In genomic region chr14:24387014-24387355, GRCh38 we compare ENCODE assay signal across 9 cellular contexts. TPM values are rescaled to one million over a fixed set of nuclear protein-coding genes. Genes with fewer than 3 reads are reported as not detected.
"Had no signal": no experiment of that assay in that cellular context is flagged by ENCODE, and none has a peak within 500 bp of the region (broad histone marks: within the 10 kb centered on the region; RNA-seq: fewer than 3 reads in every experiment).

No MANE protein-coding gene starts in this region.

- H3K36me3 ChIP-seq: HAP-1 had no signal

- FAIRE-seq: HTR-8/SVneo had no signal

- H3K27ac ChIP-seq: GM23248 had no signal

- H3K4me1 Mint-ChIP-seq: IgD-negative memory B cell had no signal

- ATAC-seq: HCT116 had no signal

- H3K9ac ChIP-seq: GM23248 had no signal

- H3K4me3 Mint-ChIP-seq: HFFc6, IgD-negative memory B cell had no signal

- H2AFZ ChIP-seq: GM23248 had no signal

- H3K36me3 Mint-ChIP-seq: IgD-negative memory B cell had no signal

- H3K9me3 ChIP-seq: HAP-1 had no signal

- DNase-seq: GM23248, GOT3, H7, HFFc6 had no signal

- H3K4me3 ChIP-seq: GM23248, HAP-1 had no signal

- H3K9me3 Mint-ChIP-seq: HFFc6 had no signal

- H3K4me1 ChIP-seq: HAP-1 had no signal

- H3K27ac Mint-ChIP-seq: HFFc6, IgD-negative memory B cell had no signal

RNA-seq across cellular contexts. Expression of gene NYNRIN, which starts 11.8 kb away (rescaled TPM):
- polyA plus RNA-seq: IgD-negative memory B cell had no signal

RNA-seq across cellular contexts. Expression of gene RIPK3, which starts 47.2 kb away (rescaled TPM):
- total RNA-seq: H4, H7, HFFc6 had no signal
